34 cellular contexts compared by ENCODE assay signal in the genomic region with DNA sequence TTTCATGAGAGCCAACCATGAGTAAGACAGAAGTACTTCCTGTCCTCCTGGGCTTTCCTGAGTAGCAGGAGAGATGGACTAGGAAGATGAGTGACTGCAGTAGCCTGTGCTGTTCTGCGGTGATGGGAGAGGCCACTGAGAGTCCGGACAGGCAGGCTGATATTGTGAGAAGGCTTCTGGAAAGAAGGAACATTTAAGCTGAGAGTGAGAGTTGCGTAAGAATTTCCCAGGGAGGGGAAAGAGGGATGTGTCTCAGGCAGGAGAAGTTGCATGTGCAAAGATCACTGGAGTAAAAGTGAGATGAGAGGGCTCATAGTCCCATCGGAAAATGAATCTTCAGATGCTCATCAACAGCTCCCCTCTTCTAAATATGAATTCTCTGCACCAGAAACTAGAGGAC.
"Had no signal": no experiment of that assay in that cellular context is flagged by ENCODE, and none has a peak within 500 bp of the region (broad histone marks: within the 10 kb centered on the region; RNA-seq: fewer than 3 reads in every experiment).

No MANE protein-coding gene starts in this region.

- H3K27ac ChIP-seq: ascending aorta, breast epithelium, cardiac muscle cell, colonic mucosa, foreskin keratinocyte, gastrocnemius medialis, heart left ventricle had no signal

- DNase-seq: activated CD4-positive, alpha-beta memory T cell treated with anti-CD3 and anti-CD28 coated beads for 36 hours; activated CD4-positive, alpha-beta T cell treated with anti-CD3 and anti-CD28 coated beads for 36 hours; activated CD4-positive, alpha-beta T cell treated with anti-CD3 and anti-CD28 coated beads, Interleukin-2, amount 10 ng/mL, durations not matched to agents 24 days and 14 days; activated CD4-positive, CD25-positive, alpha-beta regulatory T cell; activated CD4-positive, CD25-positive, alpha-beta regulatory T cell treated with anti-CD3 and anti-CD28 coated beads, Interleukin-2, amount 50 U/mL, for 72 hours; activated CD8-positive, alpha-beta memory T cell treated with anti-CD3 and anti-CD28 coated beads, Interleukin-2, amount 10 ng/mL, durations not matched to agents 7 days and 5 days; activated CD8-positive, alpha-beta memory T cell treated with anti-CD3 and anti-CD28 coated beads, Interleukin-2, amount 50 U/mL, for 4 hours; activated CD8-positive, alpha-beta T cell treated with anti-CD3 and anti-CD28 coated beads, Interleukin-2, amount 10 ng/mL, durations not matched to agents 7 days and 5 days; activated effector memory CD4-positive, alpha-beta T cell treated with anti-CD3 and anti-CD28 coated beads, Interleukin-2, amount 50 U/mL, for 16 hours; activated naive CD4-positive, alpha-beta T cell treated with anti-CD3 and anti-CD28 coated beads for 36 hours; activated naive CD8-positive, alpha-beta T cell treated with anti-CD3 and anti-CD28 coated beads, Interleukin-2, amount 10 ng/mL, durations not matched to agents 7 days and 5 days; activated T-cell treated with anti-CD3 and anti-CD28 coated beads, Interleukin-2, amount 50 U/mL, for 1 hour; activated T-cell treated with anti-CD3 and anti-CD28 coated beads, Interleukin-2, amount 50 U/mL, for 48 hours; central memory CD4-positive, alpha-beta T cell; cerebellar nuclear complex; colonic mucosa; dorsolateral prefrontal cortex; effector memory CD4-positive, alpha-beta T cell; endodermal cell; foreskin keratinocyte; gastrocnemius medialis; glutamatergic neuron; heart left ventricle; T-helper 1 cell; T-helper 17 cell had no signal

- H3K9me3 Mint-ChIP-seq: activated CD4-positive, alpha-beta T cell treated with anti-CD3 and anti-CD28 coated beads, Interleukin-2, amount 10 ng/mL, durations not matched to agents 24 days and 14 days; dendritic cell treated with granulocyte-macrophage colony-stimulating factor and Interleukin-4, amounts not matched to agents 40 ng/mL and 50 ng/mL, for 4 days; endodermal cell had no signal

- H3K27me3 ChIP-seq: ascending aorta, breast epithelium, colonic mucosa, foreskin keratinocyte, gastrocnemius medialis, heart left ventricle had no signal

- H3K9me3 ChIP-seq: ascending aorta, breast epithelium, colonic mucosa, gastrocnemius medialis, heart left ventricle had no signal

- H3K36me3 ChIP-seq: ascending aorta, breast epithelium, cardiac muscle cell, colonic mucosa, gastrocnemius medialis, heart left ventricle had no signal

- H3K27me3 Mint-ChIP-seq: activated CD4-positive, alpha-beta memory T cell treated with anti-CD3 and anti-CD28 coated beads for 36 hours; activated CD4-positive, alpha-beta T cell treated with anti-CD3 and anti-CD28 coated beads for 36 hours; activated CD4-positive, alpha-beta T cell treated with anti-CD3 and anti-CD28 coated beads, Interleukin-2, amount 10 ng/mL, durations not matched to agents 24 days and 14 days; activated CD8-positive, alpha-beta memory T cell treated with anti-CD3 and anti-CD28 coated beads, Interleukin-2, amount 10 ng/mL, durations not matched to agents 7 days and 5 days; activated naive CD4-positive, alpha-beta T cell treated with anti-CD3 and anti-CD28 coated beads, Interleukin-2, amount 50 U/mL, for 24 hours; activated naive CD8-positive, alpha-beta T cell treated with anti-CD3 and anti-CD28 coated beads, Interleukin-2, amount 10 ng/mL, durations not matched to agents 7 days and 5 days; dendritic cell treated with granulocyte-macrophage colony-stimulating factor and Interleukin-4, amounts not matched to agents 40 ng/mL and 50 ng/mL, for 4 days; T-helper 17 cell had no signal

- H3K4me1 ChIP-seq: ascending aorta, breast epithelium, colonic mucosa, foreskin keratinocyte, gastrocnemius medialis, heart left ventricle had no signal

- H3K4me3 ChIP-seq: ascending aorta, breast epithelium, cardiac muscle cell, colonic mucosa, dorsolateral prefrontal cortex, gastrocnemius medialis, heart left ventricle had no signal

- H3K36me3 Mint-ChIP-seq: activated CD4-positive, alpha-beta memory T cell treated with anti-CD3 and anti-CD28 coated beads for 36 hours; activated CD8-positive, alpha-beta memory T cell treated with anti-CD3 and anti-CD28 coated beads, Interleukin-2, amount 10 ng/mL, durations not matched to agents 7 days and 5 days; activated naive CD4-positive, alpha-beta T cell treated with anti-CD3 and anti-CD28 coated beads, Interleukin-2, amount 50 U/mL, for 24 hours; activated naive CD8-positive, alpha-beta T cell treated with anti-CD3 and anti-CD28 coated beads, Interleukin-2, amount 10 ng/mL, durations not matched to agents 7 days and 5 days; brain had no signal

- ATAC-seq: activated CD4-positive, alpha-beta T cell treated with anti-CD3 and anti-CD28 coated beads for 36 hours; activated CD8-positive, alpha-beta memory T cell treated with anti-CD3 and anti-CD28 coated beads, Interleukin-2, amount 10 ng/mL, durations not matched to agents 7 days and 5 days; activated CD8-positive, alpha-beta T cell treated with anti-CD3 and anti-CD28 coated beads, Interleukin-2, amount 10 ng/mL, durations not matched to agents 7 days and 5 days; esophagus mucosa; foreskin keratinocyte; heart left ventricle; T-helper 17 cell had no signal

- H3K4me3 Mint-ChIP-seq: activated CD4-positive, alpha-beta memory T cell treated with anti-CD3 and anti-CD28 coated beads for 36 hours; activated CD4-positive, alpha-beta T cell treated with anti-CD3 and anti-CD28 coated beads for 36 hours; activated CD4-positive, alpha-beta T cell treated with anti-CD3 and anti-CD28 coated beads, Interleukin-2, amount 10 ng/mL, durations not matched to agents 24 days and 14 days; activated CD8-positive, alpha-beta memory T cell treated with anti-CD3 and anti-CD28 coated beads, Interleukin-2, amount 10 ng/mL, durations not matched to agents 7 days and 5 days; activated CD8-positive, alpha-beta T cell treated with anti-CD3 and anti-CD28 coated beads, Interleukin-2, amount 10 ng/mL, durations not matched to agents 7 days and 5 days; activated naive CD4-positive, alpha-beta T cell treated with anti-CD3 and anti-CD28 coated beads for 36 hours; activated naive CD4-positive, alpha-beta T cell treated with anti-CD3 and anti-CD28 coated beads, Interleukin-2, amount 50 U/mL, for 24 hours; activated naive CD8-positive, alpha-beta T cell treated with anti-CD3 and anti-CD28 coated beads, Interleukin-2, amount 10 ng/mL, durations not matched to agents 7 days and 5 days; activated T-helper 1 cell treated with anti-CD3 and anti-CD28 coated beads, Interleukin-12 subunit alpha, Interleukin-12 subunit beta, Interleukin-2, Interleukin-4 antibody, amounts not matched to agents 30 ng/mL and 10 ng/mL and 1 ng/mL, durations not matched to agents 14 hours and 24 hours and 36 hours; brain; dendritic cell treated with granulocyte-macrophage colony-stimulating factor and Interleukin-4, amounts not matched to agents 40 ng/mL and 50 ng/mL, for 4 days; endodermal cell; T-helper 17 cell had no signal

- H3K4me1 Mint-ChIP-seq: activated CD4-positive, alpha-beta T cell treated with anti-CD3 and anti-CD28 coated beads for 36 hours; activated CD4-positive, alpha-beta T cell treated with anti-CD3 and anti-CD28 coated beads, Interleukin-2, amount 10 ng/mL, durations not matched to agents 24 days and 14 days; activated CD8-positive, alpha-beta memory T cell treated with anti-CD3 and anti-CD28 coated beads, Interleukin-2, amount 10 ng/mL, durations not matched to agents 7 days and 5 days; activated naive CD4-positive, alpha-beta T cell treated with anti-CD3 and anti-CD28 coated beads, Interleukin-2, amount 50 U/mL, for 24 hours; activated naive CD8-positive, alpha-beta T cell treated with anti-CD3 and anti-CD28 coated beads, Interleukin-2, amount 10 ng/mL, durations not matched to agents 7 days and 5 days; endodermal cell; T-helper 17 cell had no signal

- H3K27ac Mint-ChIP-seq: activated CD4-positive, alpha-beta memory T cell treated with anti-CD3 and anti-CD28 coated beads for 36 hours; activated CD4-positive, alpha-beta T cell treated with anti-CD3 and anti-CD28 coated beads for 36 hours; activated CD4-positive, alpha-beta T cell treated with anti-CD3 and anti-CD28 coated beads, Interleukin-2, amount 10 ng/mL, durations not matched to agents 24 days and 14 days; activated CD8-positive, alpha-beta memory T cell treated with anti-CD3 and anti-CD28 coated beads, Interleukin-2, amount 10 ng/mL, durations not matched to agents 7 days and 5 days; activated CD8-positive, alpha-beta T cell treated with anti-CD3 and anti-CD28 coated beads, Interleukin-2, amount 10 ng/mL, durations not matched to agents 7 days and 5 days; activated naive CD4-positive, alpha-beta T cell treated with anti-CD3 and anti-CD28 coated beads for 36 hours; activated naive CD4-positive, alpha-beta T cell treated with anti-CD3 and anti-CD28 coated beads, Interleukin-2, amount 50 U/mL, for 24 hours; activated naive CD8-positive, alpha-beta T cell treated with anti-CD3 and anti-CD28 coated beads, Interleukin-2, amount 10 ng/mL, durations not matched to agents 7 days and 5 days; activated T-helper 1 cell treated with anti-CD3 and anti-CD28 coated beads, Interleukin-12 subunit alpha, Interleukin-12 subunit beta, Interleukin-2, Interleukin-4 antibody, amounts not matched to agents 30 ng/mL and 10 ng/mL and 1 ng/mL, durations not matched to agents 14 hours and 24 hours and 36 hours; activated T-helper 2 cell treated with anti-CD3 and anti-CD28 coated beads, Interferon-gamma antibody, Interleukin-2, Interleukin-4, amounts not matched to agents 10 μg/mL and 5 μg/mL and 100 μg/mL, durations not matched to agents 14 hours and 24 hours and 36 hours; brain; dendritic cell treated with granulocyte-macrophage colony-stimulating factor and Interleukin-4, amounts not matched to agents 40 ng/mL and 50 ng/mL, for 4 days; endodermal cell; T-helper 17 cell had no signal
